Comparison of ENCODE assay signal across 1 cellular context in genomic region chr6:130020106-130020851, GRCh38.
A peak's percentile ranks its signal among the peaks of the same experiment; 100 is the strongest.
TF ChIP-seq lines count a peak whose summit lies in the region.

No MANE protein-coding gene starts in this region.

TF ChIP-seq in H1, 55 proteins besides CTCF, POLR2A, EP300 and RAD21:
- 0 out of 4 replicates have a peak, but pooled peaks of 1 of the 2 experiments have one; percentile 18 for TF ChIP-seq HDAC2 (IDR thresholded peaks at IDR 0.05; ENCODE audit: borderline replicate concordance in 1 of 2, low read depth in 2 of 2, low read length in 2 of 2)
- no peak for TF ChIP-seq SIN3A (conservative IDR thresholded peaks at IDR 0.05 in 1 of 2, IDR thresholded peaks at IDR 0.05 in 1 of 2; ENCODE audit: low read depth in 1 of 2, low read length in 2 of 2)
- peak; percentile 22; the same call in 1 of the 2 replicates for TF ChIP-seq PHF8 (conservative IDR thresholded peaks at IDR 0.05; ENCODE audit: low read depth, low read length)
- TF ChIP-seq KDM4A (IDR thresholded peaks at IDR 0.05; ENCODE audit: low read depth, low read length, severe bottlenecking): peak; percentile 46
- TF ChIP-seq EZH2 (IDR thresholded peaks at IDR 0.05; ENCODE audit: low read depth, low read length, severe bottlenecking): peak; percentile 35
TF ChIP-seq in H1: peak in this region for 4.
